ENCODE assay signal across 15 cellular contexts in genomic region chr11:133787379-133788103, GRCh38. TPM values are rescaled to one million over a fixed set of nuclear protein-coding genes. Genes with fewer than 3 reads are reported as not detected.
DNase-seq lines count a peak whose midpoint lies in the region; ATAC-seq and TF ChIP-seq lines count a peak whose summit lies in the region.
"Had no signal": no experiment of that assay in that cellular context is flagged by ENCODE, and none has a peak within 500 bp of the region (broad histone marks: within the 10 kb centered on the region; RNA-seq: fewer than 3 reads in every experiment).

No MANE protein-coding gene starts in this region.

- POLR2A ChIA-PET in SK-N-SH (lab: Yijun Ruan, JAX), result no interaction called here

- H3K27me3 Mint-ChIP-seq in progenitor cell of endocrine pancreas, result peaks cover 39% of the 10 kb centered on the region

- H2AFZ ChIP-seq in SK-N-SH (ENCODE audit: low read depth), result no peak overlapping the region

- no peak overlapping the region for H3K4me2 ChIP-seq in SK-N-SH

- H3K36me3 ChIP-seq in right atrium auricular region, result no peaks in the 10 kb centered on the region
- H3K36me3 ChIP-seq in SK-N-SH (replicated peaks in 1 of 2; ENCODE audit: control insufficient read depth in 1 of 2, insufficient read depth in 2 of 2, low read length in 1 of 2), result no peaks in the 10 kb centered on the region

- CTCF ChIA-PET in SK-N-SH (lab: Yijun Ruan, JAX), result no interaction called here

- H3K9me3 Mint-ChIP-seq in progenitor cell of endocrine pancreas (ENCODE audit: low read depth), result peaks cover 9% of the 10 kb centered on the region
- H3K9me3 Mint-ChIP-seq: activated CD4-positive, alpha-beta T cell treated with anti-CD3 and anti-CD28 coated beads, Interleukin-2, amount 10 ng/mL, durations not matched to agents 7 days and 5 days had no signal

- H3K36me3 Mint-ChIP-seq in progenitor cell of endocrine pancreas (ENCODE audit: insufficient read depth), result peaks cover 3% of the 10 kb centered on the region
- H3K36me3 Mint-ChIP-seq: activated naive CD4-positive, alpha-beta T cell treated with anti-CD3 and anti-CD28 coated beads, Interleukin-2, amount 50 U/mL, for 24 hours; CD14-positive monocyte had no signal

- no peak for ATAC-seq in GM19324 (IDR thresholded peaks at IDR 0.05; ENCODE audit: low FRiP score, unreplicated experiment)
- ATAC-seq: effector memory CD8-positive, alpha-beta T cell had no signal

- H3K4me1 Mint-ChIP-seq in progenitor cell of endocrine pancreas (ENCODE audit: low read depth), result no peaks in the 10 kb centered on the region
- H3K4me1 Mint-ChIP-seq: activated naive CD4-positive, alpha-beta T cell treated with anti-CD3 and anti-CD28 coated beads, Interleukin-2, amount 50 U/mL, for 24 hours; CD14-positive monocyte had no signal

- H3K79me2 ChIP-seq in SK-N-SH (ENCODE audit: insufficient read depth), result no peaks in the 10 kb centered on the region

- no peaks in the 10 kb centered on the region for H3F3A ChIP-seq in SK-N-SH (replicated peaks; ENCODE audit: insufficient read depth)

- no peak overlapping the region for H3K27ac ChIP-seq in right atrium auricular region
- no peak overlapping the region for H3K27ac ChIP-seq in SK-N-SH (ENCODE audit: low read depth in 2 of 2, low read length in 1 of 2)

- DNase-seq in Daoy (ENCODE audit: low read depth), result peak; percentile 64
- DNase-seq in RPMI7951 (ENCODE audit: low read depth), result peak; percentile 1
- no peak for DNase-seq in right atrium auricular region (ENCODE audit: low spot score)
- DNase-seq in progenitor cell of endocrine pancreas (ENCODE audit: low spot score, unreplicated experiment), result peak; percentile 30
- no peak for DNase-seq in OCI-M1 (lab: John Stamatoyannopoulos, UW)
- no peak for DNase-seq in activated effector memory CD4-positive, alpha-beta T cell treated with anti-CD3 and anti-CD28 coated beads, Interleukin-2, amount 50 U/mL, for 16 hours
- no peak for DNase-seq in SK-N-SH
- DNase-seq: activated CD4-positive, alpha-beta T cell treated with anti-CD3 and anti-CD28 coated beads, Interleukin-2, amount 10 ng/mL, durations not matched to agents 7 days and 5 days; effector memory CD8-positive, alpha-beta T cell; NCI-H187 had no signal

- 49% methylated on average over 13 of the region's 45 CpGs for WGBS in SK-N-SH (ENCODE audit: low lambda C conversion rate)

- TF ChIP-seq CTCF in right atrium auricular region (IDR thresholded peaks at IDR 0.05), result no peak
- TF ChIP-seq CTCF in progenitor cell of endocrine pancreas (IDR thresholded peaks at IDR 0.05; ENCODE audit: unreplicated experiment), result no peak
- no peak for TF ChIP-seq CTCF in SK-N-SH (IDR thresholded peaks at IDR 0.05)

- TF ChIP-seq RAD21 in SK-N-SH (IDR thresholded peaks at IDR 0.05; ENCODE audit: low read length), result no peak

- H3K27ac Mint-ChIP-seq in progenitor cell of endocrine pancreas, result no peak overlapping the region
- H3K27ac Mint-ChIP-seq: activated CD4-positive, alpha-beta T cell treated with anti-CD3 and anti-CD28 coated beads, Interleukin-2, amount 10 ng/mL, durations not matched to agents 7 days and 5 days; activated naive CD4-positive, alpha-beta T cell treated with anti-CD3 and anti-CD28 coated beads, Interleukin-2, amount 50 U/mL, for 24 hours; CD14-positive monocyte; effector memory CD8-positive, alpha-beta T cell had no signal

- peak overlapping the region; percentile 45 for H3K4me3 Mint-ChIP-seq in progenitor cell of endocrine pancreas (ENCODE audit: low read depth)
- H3K4me3 Mint-ChIP-seq: activated CD4-positive, alpha-beta T cell treated with anti-CD3 and anti-CD28 coated beads, Interleukin-2, amount 10 ng/mL, durations not matched to agents 7 days and 5 days; activated naive CD4-positive, alpha-beta T cell treated with anti-CD3 and anti-CD28 coated beads, Interleukin-2, amount 50 U/mL, for 24 hours; effector memory CD8-positive, alpha-beta T cell had no signal

- H3K27me3 ChIP-seq in right atrium auricular region, result no peaks in the 10 kb centered on the region
- H3K27me3 ChIP-seq in SK-N-SH (ENCODE audit: insufficient read depth), result no peaks in the 10 kb centered on the region

- H3K4me1 ChIP-seq in right atrium auricular region (no peaks in the 10 kb centered on the region), SK-N-SH (ENCODE audit: control insufficient read depth in 1 of 2, insufficient read depth in 2 of 2, low read depth in 1 of 2, low read length in 1 of 2) (peaks cover 0 to 6% of the 10 kb centered on the region in 2 experiments; a peak in 1 of 4 replicates)

- no peaks in the 10 kb centered on the region for H4K20me1 ChIP-seq in SK-N-SH (ENCODE audit: insufficient read depth)

- H3K9me3 ChIP-seq in right atrium auricular region, result no peaks in the 10 kb centered on the region
- H3K9me3 ChIP-seq in SK-N-SH, result 0 out of 2 replicates have a peak, but pooled peaks cover 7% of the 10 kb centered on the region

- no peak for TF ChIP-seq EP300 in SK-N-SH (IDR thresholded peaks at IDR 0.05; ENCODE audit: borderline replicate concordance in 1 of 2, low read depth in 1 of 2, low read length in 1 of 2)

- no peaks in the 10 kb centered on the region for H3K9me2 ChIP-seq in SK-N-SH

- H3K4me3 ChIP-seq in right atrium auricular region (peak overlapping the region; percentile 1 to 41), SK-N-SH (ENCODE audit: low read depth in 2 of 2, low read length in 1 of 2) (no peak overlapping the region)

- no peak overlapping the region for H3K9ac ChIP-seq in SK-N-SH

TF ChIP-seq in SK-N-SH, 30 proteins besides CTCF, POLR2A, EP300 and RAD21:
- TF ChIP-seq REST (IDR thresholded peaks at IDR 0.05; ENCODE audit: low read depth, low read length) (no peak), SIN3A (IDR thresholded peaks at IDR 0.05; ENCODE audit: borderline replicate concordance, low read depth, low read length) (no peak), MAX (IDR thresholded peaks at IDR 0.05; ENCODE audit: low read depth) (no peak), TEAD4 (IDR thresholded peaks at IDR 0.05; ENCODE audit: borderline replicate concordance, insufficient read depth) (no peak)

RNA-seq across cellular contexts. Expression of gene SPATA19, which starts 57.8 kb away (rescaled TPM):
- total RNA-seq in Daoy (2014; rRNA removed; shearing (Covaris generic)), result not detected in 2 replicates
- not detected in 2 replicates for total RNA-seq in RPMI7951 (2014; rRNA removed; shearing (Covaris generic))
- total RNA-seq in right atrium auricular region (not detected), progenitor cell of endocrine pancreas (not detected in 2 replicates)
- not detected in 2 replicates for polyA plus RNA-seq in SK-N-SH (2012; rRNA removed)
- polyA plus RNA-seq in SK-N-SH (2012; cell fraction: cytosol; rRNA removed), result not detected in 2 replicates
- polyA plus RNA-seq in SK-N-SH (2012; cell fraction: nucleus; rRNA removed), result not detected in 2 replicates
- total RNA-seq: activated CD4-positive, alpha-beta T cell treated with anti-CD3 and anti-CD28 coated beads, Interleukin-2, amount 10 ng/mL, durations not matched to agents 7 days and 5 days; HT1080; osteoblast had no signal
- polyA plus RNA-seq: CD14-positive monocyte had no signal

Comparison
In these comparisons a context has a peak if more than half of its experiments do, and no peak if none do; other contexts are left out.
1. DNase-seq: peak in Daoy (single experiment), RPMI7951 (single experiment) and progenitor cell of endocrine pancreas (single experiment); none in right atrium auricular region (single experiment), OCI-M1 (single experiment), activated effector memory CD4-positive, alpha-beta T cell treated with anti-CD3 and anti-CD28 coated beads, Interleukin-2, amount 50 U/mL, for 16 hours (single experiment) and SK-N-SH (single experiment).
2. H3K4me3 ChIP-seq: peak in right atrium auricular region (2 of 2); none in SK-N-SH (0 of 2).